10 cellular contexts compared by ENCODE assay signal in the genomic region with DNA sequence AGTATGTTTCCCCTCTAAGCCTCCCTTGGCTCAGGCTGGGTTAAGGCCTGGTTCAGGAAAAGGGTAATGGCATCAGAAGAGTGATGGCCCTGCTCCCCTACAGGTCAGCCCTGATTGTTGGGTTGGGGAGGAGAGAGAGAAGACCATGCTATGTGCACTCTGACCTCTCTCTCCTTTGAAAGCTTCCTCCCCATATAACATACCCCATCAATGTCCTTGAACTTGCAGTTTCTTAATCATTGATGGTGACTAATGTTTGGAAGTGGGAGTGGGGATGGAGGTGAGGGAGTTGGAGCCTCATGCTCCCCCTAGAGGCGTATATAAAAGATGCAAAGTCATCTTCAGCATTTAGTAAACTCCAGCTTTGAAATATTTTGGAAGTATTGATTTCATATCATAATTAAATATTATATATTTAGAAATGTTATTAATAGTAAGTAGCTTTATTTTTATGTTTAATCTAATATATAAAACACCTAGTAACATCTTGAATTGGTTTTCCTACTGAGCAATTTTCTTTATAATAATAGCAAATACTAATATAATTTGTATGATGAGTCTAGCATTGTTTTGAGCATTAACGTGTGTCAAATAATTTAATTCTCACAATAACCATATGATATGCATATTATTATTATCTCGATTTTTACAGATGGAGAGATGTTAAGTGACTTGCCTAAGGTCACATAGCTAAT. TPM values are rescaled to one million over a fixed set of nuclear protein-coding genes. Genes with fewer than 3 reads are reported as not detected.
DNase-seq lines count a peak whose midpoint lies in the region; ATAC-seq and TF ChIP-seq lines count a peak whose summit lies in the region.
"Had no signal": no experiment of that assay in that cellular context is flagged by ENCODE, and none has a peak within 500 bp of the region (broad histone marks: within the 10 kb centered on the region; RNA-seq: fewer than 3 reads in every experiment).

No MANE protein-coding gene starts in this region.

- H3K9ac ChIP-seq in endodermal cell (ENCODE audit: extremely low read depth, low read length, poor library complexity, severe bottlenecking): no peak overlapping the region
- no peak overlapping the region for H3K9ac ChIP-seq in parathyroid adenoma

- CTCF ChIA-PET in BJ (lab: Yijun Ruan, JAX): interaction anchor here (0.5 to 1.7 kb wide), 5 partner anchors 12 to 174 kb away, joined by 3 to 6 read pairs (median 3); no protein-coding TSS in a partner anchor

- no peaks in the 10 kb centered on the region for H3K4me1 Mint-ChIP-seq in endodermal cell

- H3K9me3 Mint-ChIP-seq in endodermal cell: no peaks in the 10 kb centered on the region

- ATAC-seq in GM19351 (IDR thresholded peaks at IDR 0.05; ENCODE audit: unreplicated experiment): peak; percentile 65
- no peak for ATAC-seq in GM19467 (IDR thresholded peaks at IDR 0.05; ENCODE audit: unreplicated experiment)

- TF ChIP-seq CTCF in BJ (IDR thresholded peaks at IDR 0.05; ENCODE audit: insufficient read depth, low read depth, low read length) (peak; percentile 68), endodermal cell (conservative IDR thresholded peaks at IDR 0.05) (peak; percentile 86), parathyroid adenoma (IDR thresholded peaks at IDR 0.05) (peak; percentile 36)

- DNase-seq in BJ (ENCODE audit: low read depth): no peak
- peak; percentile 24 for DNase-seq in NCI-H748 (lab: John Stamatoyannopoulos, UW; ENCODE audit: unreplicated experiment)
- peak; percentile 47 for DNase-seq in endodermal cell
- no peak for DNase-seq in islet precursor cell
- DNase-seq in epidermal melanocyte (ENCODE audit: insufficient read length, low spot score): no peak

- H3K36me3 Mint-ChIP-seq in endodermal cell (ENCODE audit: low read depth): no peaks in the 10 kb centered on the region

- H3K27me3 ChIP-seq in BJ (ENCODE audit: control insufficient read depth, insufficient read depth, low read length) (no peaks in the 10 kb centered on the region), endodermal cell (ENCODE audit: control insufficient read depth, insufficient read depth, low read length, poor library complexity, severe bottlenecking) (peaks cover 11% of the 10 kb centered on the region), parathyroid adenoma (ENCODE audit: control insufficient read depth, insufficient read depth, low read length) (no peaks in the 10 kb centered on the region)

- no peak overlapping the region for H3K27ac ChIP-seq in endodermal cell (ENCODE audit: low read depth, low read length)
- no peak overlapping the region for H3K27ac ChIP-seq in parathyroid adenoma
- H3K27ac ChIP-seq: epithelial cell of prostate had no signal

- H3K9me3 ChIP-seq in endodermal cell (ENCODE audit: control insufficient read depth, low read length) (no peaks in the 10 kb centered on the region), parathyroid adenoma (ENCODE audit: control insufficient read depth, low read length) (no peaks in the 10 kb centered on the region)

- H3K4me1 ChIP-seq in endodermal cell (ENCODE audit: control insufficient read depth, insufficient read depth, low read length): no peaks in the 10 kb centered on the region
- peaks cover 7% of the 10 kb centered on the region for H3K4me1 ChIP-seq in parathyroid adenoma

- no peak overlapping the region for H3K4me3 ChIP-seq in BJ (ENCODE audit: low read depth, low read length)
- no peak overlapping the region for H3K4me3 ChIP-seq in endodermal cell (ENCODE audit: low read length)
- no peak overlapping the region for H3K4me3 ChIP-seq in parathyroid adenoma (ENCODE audit: low read depth, low read length)

- no peaks in the 10 kb centered on the region for H3K36me3 ChIP-seq in BJ (ENCODE audit: control insufficient read depth, insufficient read depth, low read length)
- H3K36me3 ChIP-seq in endodermal cell (ENCODE audit: control insufficient read depth, insufficient read depth, low read length): no peaks in the 10 kb centered on the region
- no peaks in the 10 kb centered on the region for H3K36me3 ChIP-seq in parathyroid adenoma (ENCODE audit: control insufficient read depth, insufficient read depth, low read length)

- peaks cover 37% of the 10 kb centered on the region for H3K79me2 ChIP-seq in parathyroid adenoma

- WGBS in endodermal cell (ENCODE audit: insufficient coverage in 1 of 2, insufficient read length in 1 of 2), 2 experiments: 38 to 60% methylated on average over 1 to 2 of the region's 3 CpGs

- peaks cover 11% of the 10 kb centered on the region for H3K27me3 Mint-ChIP-seq in endodermal cell (ENCODE audit: insufficient read depth)

- no peak overlapping the region for H3K4me2 ChIP-seq in parathyroid adenoma (ENCODE audit: low read length)

- POLR2A ChIA-PET in BJ (lab: Charles Lee): no interaction called here

- H3K4me3 Mint-ChIP-seq in endodermal cell: no peak overlapping the region

- H3K27ac Mint-ChIP-seq in endodermal cell: no peak overlapping the region

- no peak overlapping the region for H2AFZ ChIP-seq in parathyroid adenoma

RNA-seq across cellular contexts. Expression of a gene that starts 8.8 kb away (rescaled TPM):
- 0.09 and 0.21 TPM in 2 replicates for polyA plus RNA-seq in BJ (2011; rRNA removed)
- polyA minus RNA-seq in BJ (2011; rRNA and poly(A)+ RNA removed): 0.14 and 0.31 TPM in 2 replicates
- under 1 TPM; 0.04 to 0.11 TPM for total RNA-seq in endodermal cell
- 1.4 TPM for polyA plus RNA-seq in endodermal cell (2013, experiment 1 of 2)
- polyA plus RNA-seq in endodermal cell (2013, experiment 2 of 2): 1.1 TPM

RNA-seq across cellular contexts. Expression of a gene that starts 28.1 kb away (rescaled TPM):
- polyA plus RNA-seq in BJ (2011; rRNA removed): not detected in 2 replicates
- not detected in 2 replicates for polyA minus RNA-seq in BJ (2011; rRNA and poly(A)+ RNA removed)
- total RNA-seq in endodermal cell: not detected
- not detected for polyA plus RNA-seq in endodermal cell (2013, experiment 1 of 2)
- polyA plus RNA-seq in endodermal cell (2013, experiment 2 of 2): not detected
- polyA plus RNA-seq: thymus had no signal

Comparison
In these comparisons a context has a peak if more than half of its experiments do, and no peak if none do; other contexts are left out.
1. DNase-seq: peak in NCI-H748 (single experiment) and endodermal cell (single experiment); none in BJ (single experiment), islet precursor cell (single experiment) and epidermal melanocyte (single experiment).
2. CTCF ChIP-seq: peak in every context shown above with its lines; median percentile 86 in endodermal cell; 68 in BJ; 36 in parathyroid adenoma.